1 cellular context compared by ENCODE assay signal in the genomic region with DNA sequence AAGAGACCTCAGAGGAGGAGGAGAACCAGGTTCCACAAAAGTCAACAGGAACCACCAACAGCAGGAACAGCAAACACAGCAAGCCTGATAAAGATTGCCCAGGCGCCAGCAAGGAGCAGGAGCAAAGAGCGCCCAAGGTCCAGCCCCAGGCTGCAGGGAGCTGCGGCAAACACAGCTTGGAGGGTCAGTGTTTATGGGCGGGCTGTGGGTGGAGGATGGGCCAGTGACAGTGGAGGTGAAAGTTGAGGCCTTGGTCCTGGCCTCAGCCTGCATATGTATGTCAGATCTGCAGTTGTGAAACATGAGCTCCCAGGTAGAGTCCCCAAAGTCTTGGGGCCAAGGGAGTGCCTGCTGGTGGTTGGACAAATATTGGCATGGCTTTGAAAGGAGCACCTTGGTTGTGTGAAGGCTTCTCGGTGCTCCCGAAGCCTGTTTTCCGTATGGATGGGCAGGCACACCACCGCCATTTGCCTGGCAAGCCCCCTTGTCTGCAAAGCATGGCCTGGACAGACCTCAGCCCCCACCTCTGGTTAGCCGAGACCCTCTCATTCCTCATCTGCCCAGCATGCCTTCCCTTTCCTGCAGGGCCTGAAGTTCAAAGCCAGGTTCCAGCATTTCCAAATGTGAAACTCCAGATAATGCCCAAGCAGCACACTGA.
TF ChIP-seq lines count a peak whose summit lies in the region.

No MANE protein-coding gene starts in this region.

TF ChIP-seq in H1, 55 proteins besides CTCF, POLR2A, EP300 and RAD21:
- no peak for TF ChIP-seq KDM5A (IDR thresholded peaks at IDR 0.05; ENCODE audit: low read length)
- TF ChIP-seq KDM4A (IDR thresholded peaks at IDR 0.05; ENCODE audit: low read depth, low read length, severe bottlenecking), result no peak
TF ChIP-seq in H1: peak in this region for 0.
